ENCODE assay signal across 10 cellular contexts in the genomic region with DNA sequence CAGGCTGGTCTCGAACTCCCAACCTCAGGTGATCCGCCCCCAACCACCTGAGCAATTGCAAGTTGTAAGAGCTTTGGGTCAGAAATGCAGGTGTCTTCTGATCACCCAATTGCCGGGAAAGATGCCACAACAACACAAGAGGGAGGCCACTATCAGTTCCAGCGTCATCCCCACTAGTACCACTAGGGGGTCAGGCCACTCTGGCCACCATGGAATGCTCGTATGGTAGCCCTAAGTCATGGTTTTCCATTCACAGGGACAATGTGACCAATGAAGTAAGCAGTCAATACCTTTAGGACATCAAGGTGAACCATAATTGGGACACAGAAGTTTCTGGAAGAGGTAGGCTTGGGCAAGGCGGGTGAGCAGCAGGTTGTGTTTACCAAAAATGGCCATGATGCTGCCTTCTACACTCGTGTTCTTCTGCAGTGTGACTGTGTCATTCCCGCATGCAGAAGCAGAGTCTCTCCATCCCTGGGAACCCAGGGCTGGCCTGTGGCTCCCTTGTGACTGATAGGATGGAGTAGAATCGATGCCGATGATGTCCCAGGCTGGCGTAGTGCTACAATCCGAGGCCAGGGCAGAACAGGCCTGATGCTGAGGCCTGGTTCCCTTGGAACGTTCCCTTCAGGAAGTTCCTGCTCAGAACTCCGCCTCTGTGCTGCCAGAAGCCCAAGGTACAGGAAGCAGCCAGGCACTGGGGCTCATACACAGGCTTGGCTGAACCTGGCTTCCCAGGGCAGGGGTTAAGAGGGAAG. TPM values are rescaled to one million over a fixed set of nuclear protein-coding genes. Genes with fewer than 3 reads are reported as not detected.
DNase-seq lines count a peak whose midpoint lies in the region; ATAC-seq, FAIRE-seq and TF ChIP-seq lines count a peak whose summit lies in the region.
"Had no signal": no experiment of that assay in that cellular context is flagged by ENCODE, and none has a peak within 500 bp of the region (broad histone marks: within the 10 kb centered on the region; RNA-seq: fewer than 3 reads in every experiment).

No MANE protein-coding gene starts in this region.

- H3K4me3 ChIP-seq in GM12878, result no peak overlapping the region

- CTCF ChIA-PET in HEK293T (lab: Yijun Ruan, JAX), result interaction anchor here (1.2 kb wide), 1 partner anchor 14 kb away, joined by 4 read pairs; no protein-coding TSS in a partner anchor
- CTCF ChIA-PET in GM12878 (lab: Yijun Ruan, JAX), result interaction anchor here (0.6 kb wide), 2 partner anchors 25 to 68 kb away, joined by 3 read pairs; no protein-coding TSS in a partner anchor

- 0 out of 2 replicates have a peak, but pooled peaks have one; percentile 16 for TF ChIP-seq RAD21 in GM12878 (IDR thresholded peaks at IDR 0.05; ENCODE audit: insufficient read depth, low read depth, low read length)

- H3K4me2 ChIP-seq in GM12878 (ENCODE audit: control insufficient read depth, insufficient read depth), result no peak overlapping the region

- 80% methylated on average over 14 of the region's 14 CpGs for WGBS in GM12878 (ENCODE audit: insufficient coverage, insufficient replicate concordance, low lambda C conversion rate, missing lambda C conversion rate)

- no peak overlapping the region for H2AFZ ChIP-seq in GM12878 (ENCODE audit: control insufficient read depth, low read depth, low read length)

- ATAC-seq in GM12878, result peak; percentile 51; the same call in 2 of the 3 replicates
- no peak for ATAC-seq in HG03196 (IDR thresholded peaks at IDR 0.05; ENCODE audit: unreplicated experiment)
- ATAC-seq in GM21447 (IDR thresholded peaks at IDR 0.05; ENCODE audit: unreplicated experiment), result no peak

- DNase-seq in NCI-H82 (lab: John Stamatoyannopoulos, UW) (peak; percentile 27), NCI-H82 treated with DMSO at 0.1 percent for 48 hours (lab: John Stamatoyannopoulos, UW; ENCODE audit: unreplicated experiment) (no peak), HEK293T (ENCODE audit: extremely low spot score) (peak; percentile 50), GM12878 (ENCODE audit: low read depth, low spot score) (no peak), mesenteric fat pad (ENCODE audit: low spot score) (peak; percentile 82), ACHN (no peak)
- DNase-seq: activated gamma-delta T cell, NCI-H2081 had no signal

- intact Hi-C loops in GM12878 (cut with micrococcal nuclease; ENCODE audit: unreplicated experiment), result no loop called here

- peak in 2 of 3 experiments; percentile 39 to 52; a peak in 4 of 6 replicates for TF ChIP-seq CTCF in GM12878 (IDR thresholded peaks at IDR 0.05 in 2 of 3, conservative IDR thresholded peaks at IDR 0.05 in 1 of 3; ENCODE audit: control insufficient read depth in 2 of 3, extremely low read depth in 1 of 3, insufficient read depth in 1 of 3, low read depth in 3 of 3, low read length in 3 of 3)

- H4K20me1 ChIP-seq in GM12878 (ENCODE audit: control insufficient read depth, insufficient read depth), result no peaks in the 10 kb centered on the region

- H3K79me2 ChIP-seq in GM12878 (ENCODE audit: control insufficient read depth, insufficient read depth, low read length), result no peaks in the 10 kb centered on the region

- no peak overlapping the region for H3K27ac ChIP-seq in GM12878 (ENCODE audit: control insufficient read depth, insufficient read depth)

- no peaks in the 10 kb centered on the region for H3K36me3 ChIP-seq in GM12878 (ENCODE audit: control insufficient read depth in 2 of 2, insufficient read depth in 2 of 2, low read length in 1 of 2)

- peaks cover 9% of the 10 kb centered on the region; the same call in 2 of the 3 replicates for H3K9me3 ChIP-seq in GM12878 (replicated peaks; ENCODE audit: control insufficient read depth, insufficient read depth, low read length)

- no peak for FAIRE-seq in GM12878 (lab: Jason Lieb, UNC)

- POLR2A ChIA-PET in HEK293T (lab: Yijun Ruan, JAX), result no interaction called here
- POLR2A ChIA-PET in GM12878 (lab: Charles Lee), result no interaction called here

- RAD21 ChIA-PET in GM12878 (lab: Charles Lee; ENCODE audit: unreplicated experiment), result no interaction called here

- in situ Hi-C loops in GM12878 (cut with MboI), result no loop called here
- in situ Hi-C loops in ACHN (cut with HindIII; ENCODE audit: low pct_ligation_motif_present, low pct_unique_long_range_greater_than_20kb, low sequenced_read_pairs), result no loop called here

- no TSS peak for BruUV-seq in GM12878 (replicated peaks; lab: Mats Ljungman, UMichigan)

- H3K9ac ChIP-seq in GM12878 (ENCODE audit: control insufficient read depth, insufficient read depth, low read length), result no peak overlapping the region

- no peak for TF ChIP-seq EP300 in GM12878 (IDR thresholded peaks at IDR 0.05; ENCODE audit: borderline replicate concordance in 1 of 2, control insufficient read depth in 1 of 2, low read depth in 2 of 2, low read length in 2 of 2)

- no peak for TF ChIP-seq POLR2A in GM12878 (IDR thresholded peaks at IDR 0.05; ENCODE audit: low read depth, low read length)

- SMC1A ChIA-PET in GM12878 (lab: Charles Lee; ENCODE audit: uncharacterized antibody, unreplicated experiment), result interaction anchor here (0.8 kb wide), 1 partner anchor 61 kb away, joined by 4 read pairs; no protein-coding TSS in a partner anchor

- H3K4me1 ChIP-seq in GM12878 (ENCODE audit: control insufficient read depth, insufficient read depth, low read length), result peaks cover 13% of the 10 kb centered on the region

- no peaks in the 10 kb centered on the region for H3K27me3 ChIP-seq in GM12878 (replicated peaks in 1 of 2; ENCODE audit: control insufficient read depth in 2 of 2, insufficient read depth in 2 of 2, low read length in 1 of 2)

TF ChIP-seq in HEK293T, 16 proteins besides CTCF, POLR2A, EP300 and RAD21:
- TF ChIP-seq, protein P1, sequence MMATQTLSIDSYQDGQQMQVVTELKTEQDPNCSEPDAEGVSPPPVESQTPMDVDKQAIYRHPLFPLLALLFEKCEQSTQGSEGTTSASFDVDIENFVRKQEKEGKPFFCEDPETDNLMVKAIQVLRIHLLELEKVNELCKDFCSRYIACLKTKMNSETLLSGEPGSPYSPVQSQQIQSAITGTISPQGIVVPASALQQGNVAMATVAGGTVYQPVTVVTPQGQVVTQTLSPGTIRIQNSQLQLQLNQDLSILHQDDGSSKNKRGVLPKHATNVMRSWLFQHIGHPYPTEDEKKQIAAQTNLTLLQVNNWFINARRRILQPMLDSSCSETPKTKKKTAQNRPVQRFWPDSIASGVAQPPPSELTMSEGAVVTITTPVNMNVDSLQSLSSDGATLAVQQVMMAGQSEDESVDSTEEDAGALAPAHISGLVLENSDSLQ (IDR thresholded peaks at IDR 0.05), result no peak
- TF ChIP-seq SP1 (IDR thresholded peaks at IDR 0.05), result no peak
- TF ChIP-seq FOXM1 (IDR thresholded peaks at IDR 0.05; ENCODE audit: borderline replicate concordance), result no peak
- no peak for TF ChIP-seq LEF1 (IDR thresholded peaks at IDR 0.05; ENCODE audit: borderline replicate concordance)
- TF ChIP-seq ZNF384 (IDR thresholded peaks at IDR 0.05), result no peak
- no peak for TF ChIP-seq SUZ12 (IDR thresholded peaks at IDR 0.05)
- TF ChIP-seq TARDBP (IDR thresholded peaks at IDR 0.05), result no peak

TF ChIP-seq in GM12878, 131 proteins besides CTCF, POLR2A, EP300 and RAD21 (continues in another document):
- no peak for TF ChIP-seq ZBTB4 (CRISPR knock-in tag; IDR thresholded peaks at IDR 0.05)
- no peak for TF ChIP-seq NR2F1 (conservative IDR thresholded peaks at IDR 0.05)

RNA-seq across cellular contexts. Expression of gene ANKRD33B, which starts 42.2 kb away (rescaled TPM):
- total RNA-seq in GM12878 (2013; cell fraction: nucleolus; rRNA removed), result 51.1 and 53.7 TPM in 2 replicates
- 17.0 and 18.6 TPM in 2 replicates for total RNA-seq in GM12878 (2014; rRNA removed)
- 20.3 and 20.4 TPM in 2 replicates for total RNA-seq in GM12878 (2014; rRNA removed; fragmentation: Illumina TruSeq; extraction: Trizol)
- 58.4 and 61.6 TPM in 2 replicates for total RNA-seq in GM12878 (2021)
- polyA plus RNA-seq in GM12878 (2011; ENCODE audit: low read depth), result 12.2 TPM
- 11.0 and 12.7 TPM in 2 replicates for polyA plus RNA-seq in GM12878 (2011; rRNA removed)
- polyA plus RNA-seq in GM12878 (2011; cell fraction: cytosol; rRNA removed), result 16.9 and 17.7 TPM in 2 replicates
- polyA plus RNA-seq in GM12878 (2011; cell fraction: nucleus; rRNA removed), result 24.0 and 29.2 TPM in 2 replicates
- polyA plus RNA-seq in GM12878 (2012), result 19.6 TPM in 2 replicates
- polyA plus RNA-seq in GM12878 (2014; fragmentation: Illumina TruSeq; extraction: Trizol), result 22.7 and 27.0 TPM in 2 replicates
- 1 to 10 TPM; 5.9 to 6.1 TPM for polyA plus RNA-seq in GM12878 (2014; fragmentation: Nextera tagmentation; extraction: Ambion mirVana)
- 19.6 and 20.7 TPM in 2 replicates for polyA plus RNA-seq in GM12878 (2014; rRNA removed)
- 1 to 10 TPM; 4.9 to 9.5 TPM for polyA plus RNA-seq in GM12878 (2016; fragmentation: Nextera tagmentation; extraction: Ambion mirVana)
- 42.2 and 53.6 TPM in 2 replicates for polyA minus RNA-seq in GM12878 (2011; rRNA and poly(A)+ RNA removed)
- 28.3 and 29.6 TPM in 2 replicates for polyA minus RNA-seq in GM12878 (2011; cell fraction: cytosol; rRNA and poly(A)+ RNA removed)
- polyA minus RNA-seq in GM12878 (2011; cell fraction: nucleus; rRNA and poly(A)+ RNA removed), result 13.7 and 27.7 TPM in 2 replicates
- total RNA-seq in mesenteric fat pad, result 5.7 TPM

Comparison
In these comparisons a context has a peak if more than half of its experiments do, and no peak if none do; other contexts are left out.
1. DNase-seq: peak in NCI-H82 (single experiment), HEK293T (single experiment) and mesenteric fat pad (single experiment); none in NCI-H82 treated with DMSO at 0.1 percent for 48 hours (single experiment), GM12878 (single experiment) and ACHN (single experiment).